Comparison of ENCODE assay signal across 8 cellular contexts in genomic region chr1:46131093-46131492, GRCh38. TPM values are rescaled to one million over a fixed set of nuclear protein-coding genes. Genes with fewer than 3 reads are reported as not detected.
DNase-seq lines count a peak whose midpoint lies in the region; ATAC-seq and TF ChIP-seq lines count a peak whose summit lies in the region.

No MANE protein-coding gene starts in this region.

- H3K27ac ChIP-seq in VCaP (peak overlapping the region; percentile 99), thoracic aorta (peak overlapping the region; percentile 22 to 30)

- DNase-seq in activated T-cell treated with anti-CD3 and anti-CD28 coated beads, Interleukin-2, amount 50 U/mL, for 4 hours, result no peak
- no peak for DNase-seq in activated T-cell treated with anti-CD3 and anti-CD28 coated beads, Interleukin-2, amount 50 U/mL, for 48 hours
- no peak for DNase-seq in thoracic aorta (ENCODE audit: low spot score)
- no peak for DNase-seq in NK-92 treated with Interleukin-12 subunit alpha and Interleukin-12 subunit beta, amount 100 ng/mL, for 24 hours (lab: John Stamatoyannopoulos, UW)
- DNase-seq in mucosa of descending colon, result no peak
- DNase-seq in stimulated activated CD4-positive, alpha-beta T cell treated with anti-CD3 and anti-CD28 coated beads, Interleukin-2, amount 100 ng/mL, for 24 hours, result no peak

- H3K27me3 ChIP-seq in iPS-15b (ENCODE audit: control insufficient read depth, insufficient read depth, low read length), result peaks cover 18% of the 10 kb centered on the region
- no peaks in the 10 kb centered on the region for H3K27me3 ChIP-seq in thoracic aorta (replicated peaks; ENCODE audit: insufficient read depth)

- H3K9me3 Mint-ChIP-seq in activated T-cell treated with anti-CD3 and anti-CD28 coated beads, Interleukin-2, amount 50 U/mL, for 4 hours, result no peaks in the 10 kb centered on the region

- H3K4me1 Mint-ChIP-seq in activated T-cell treated with anti-CD3 and anti-CD28 coated beads, Interleukin-2, amount 50 U/mL, for 4 hours (ENCODE audit: low read depth), result peaks cover 25% of the 10 kb centered on the region

- H3K4me3 Mint-ChIP-seq in activated T-cell treated with anti-CD3 and anti-CD28 coated beads, Interleukin-2, amount 50 U/mL, for 4 hours, result peak overlapping the region; percentile 93

- no peaks in the 10 kb centered on the region for H3K36me3 Mint-ChIP-seq in activated T-cell treated with anti-CD3 and anti-CD28 coated beads, Interleukin-2, amount 50 U/mL, for 4 hours (ENCODE audit: insufficient read depth)

- H3K4me1 ChIP-seq in iPS-15b (ENCODE audit: control insufficient read depth, insufficient read depth, low read length) (peaks cover 10% of the 10 kb centered on the region), thoracic aorta (ENCODE audit: control insufficient read depth in 1 of 2, low read depth in 2 of 2) (peaks cover 8 to 52% of the 10 kb centered on the region in 2 donors), mucosa of descending colon (ENCODE audit: low read depth) (peaks cover 5% of the 10 kb centered on the region)

- intact Hi-C loops in mucosa of descending colon (cut with DNase I, micrococcal nuclease), result no loop called here

- no peak for ATAC-seq in activated T-cell treated with anti-CD3 and anti-CD28 coated beads, Interleukin-2, amount 50 U/mL, for 4 hours
- ATAC-seq in thoracic aorta (ENCODE audit: insufficient number of reproducible peaks, low FRiP score, low read depth), result no peak
- ATAC-seq in mucosa of descending colon, result no peak

- no peak overlapping the region for H3K9ac ChIP-seq in iPS-15b (ENCODE audit: low read depth, low read length)

- H3K9me3 ChIP-seq in iPS-15b (ENCODE audit: control insufficient read depth, insufficient read depth, low read length) (no peaks in the 10 kb centered on the region), thoracic aorta (no peaks in the 10 kb centered on the region), mucosa of descending colon (no peaks in the 10 kb centered on the region)

- no peak for TF ChIP-seq CTCF in VCaP (conservative IDR thresholded peaks at IDR 0.05)
- TF ChIP-seq CTCF in thoracic aorta (IDR thresholded peaks at IDR 0.05), result no peak
- TF ChIP-seq CTCF in mucosa of descending colon (IDR thresholded peaks at IDR 0.05), result no peak

- peaks cover 39% of the 10 kb centered on the region for H3K27me3 Mint-ChIP-seq in activated T-cell treated with anti-CD3 and anti-CD28 coated beads, Interleukin-2, amount 50 U/mL, for 4 hours (ENCODE audit: low read depth)

- H3K36me3 ChIP-seq in iPS-15b (ENCODE audit: control insufficient read depth, insufficient read depth, low read length) (no peaks in the 10 kb centered on the region), thoracic aorta (no peaks in the 10 kb centered on the region), mucosa of descending colon (ENCODE audit: low read depth) (no peaks in the 10 kb centered on the region)

- H3K4me3 ChIP-seq in iPS-15b (ENCODE audit: low read depth, low read length) (peak overlapping the region; percentile 16), thoracic aorta (peak overlapping the region; percentile 75), mucosa of descending colon (no peak overlapping the region)

RNA-seq across cellular contexts. Expression of gene PIK3R3, which starts 1.3 kb away (rescaled TPM):
- 1 to 10 TPM; 1.3 to 1.7 (median 1.6) TPM for total RNA-seq in activated T-cell treated with anti-CD3 and anti-CD28 coated beads, Interleukin-2, amount 50 U/mL, for 4 hours
- total RNA-seq in thoracic aorta (10 to 100 TPM in 1 of 2 donors, 1 to 10 TPM in 1; 9.5 to 30.1 TPM), mucosa of descending colon (10 to 100 TPM in 2 of 3 donors, 1 to 10 TPM in 1; 5.9 to 15.6 (median 10.6) TPM)

RNA-seq across cellular contexts. Expression of gene TSPAN1, which starts 43.8 kb away (rescaled TPM):
- under 1 TPM; 0.23 to 0.37 (median 0.24) TPM for total RNA-seq in activated T-cell treated with anti-CD3 and anti-CD28 coated beads, Interleukin-2, amount 50 U/mL, for 4 hours
- total RNA-seq in thoracic aorta (1 to 10 TPM; 3.1 to 7.0 TPM), mucosa of descending colon (1,000 to 10,000 TPM in 2 of 3 donors, 100 to 1,000 TPM in 1; 723 to 1,819 (median 1,586) TPM)

RNA-seq across cellular contexts. Expression of gene P3R3URF, which starts 45.2 kb away (rescaled TPM):
- total RNA-seq in activated T-cell treated with anti-CD3 and anti-CD28 coated beads, Interleukin-2, amount 50 U/mL, for 4 hours, result not detected
- total RNA-seq in thoracic aorta, result not detected
- total RNA-seq in mucosa of descending colon, result not detected

Comparison
In these comparisons a context has a peak if more than half of its experiments do, and no peak if none do; other contexts are left out.
1. RNA of gene TSPAN1, which starts 43.8 kb away (total RNA-seq): 723 to 1,819 TPM in mucosa of descending colon; 3.1 to 7.0 TPM in thoracic aorta and 0.23 to 0.37 TPM in activated T-cell treated with anti-CD3 and anti-CD28 coated beads, Interleukin-2, amount 50 U/mL, for 4 hours; every median in the first group is over 10 times any median in the second.